23 cellular contexts compared by ENCODE assay signal in genomic region chr2:108220191-108220590, GRCh38. TPM values are rescaled to one million over a fixed set of nuclear protein-coding genes. Genes with fewer than 3 reads are reported as not detected.
DNase-seq lines count a peak whose midpoint lies in the region; ATAC-seq and TF ChIP-seq lines count a peak whose summit lies in the region.
"Had no signal": no experiment of that assay in that cellular context is flagged by ENCODE, and none has a peak within 500 bp of the region (broad histone marks: within the 10 kb centered on the region; RNA-seq: fewer than 3 reads in every experiment).

No MANE protein-coding gene starts in this region.

- no peak overlapping the region for H3K4me3 ChIP-seq in left ventricle myocardium inferior
- H3K4me3 ChIP-seq in LNCaP clone FGC (ENCODE audit: low read depth, low read length): no peak overlapping the region
- H3K4me3 ChIP-seq: BLaER1, HAP-1 had no signal

- no peaks in the 10 kb centered on the region for H3K36me3 Mint-ChIP-seq in activated CD8-positive, alpha-beta T cell treated with anti-CD3 and anti-CD28 coated beads, Interleukin-2, amount 10 ng/mL, durations not matched to agents 7 days and 5 days (ENCODE audit: low read depth)

- no peaks in the 10 kb centered on the region for H3K36me3 ChIP-seq in left ventricle myocardium inferior
- H3K36me3 ChIP-seq: BLaER1, HAP-1 had no signal

- H3K27ac ChIP-seq in left ventricle myocardium inferior (replicated peaks): peak overlapping the region; percentile 31
- H3K27ac ChIP-seq: BLaER1, KMS-11 had no signal

- no peak for TF ChIP-seq CTCF in left ventricle myocardium inferior (IDR thresholded peaks at IDR 0.05; ENCODE audit: borderline replicate concordance)
- TF ChIP-seq CTCF in LNCaP clone FGC (IDR thresholded peaks at IDR 0.05; ENCODE audit: control insufficient read depth, extremely low read depth, insufficient read depth): no peak
- no peak for TF ChIP-seq CTCF in GM13976 (IDR thresholded peaks at IDR 0.05; ENCODE audit: borderline replicate concordance, control extremely low read depth, extremely low read depth, insufficient read depth, missing control alignments)

- no peak overlapping the region for H3K4me3 Mint-ChIP-seq in activated CD8-positive, alpha-beta T cell treated with anti-CD3 and anti-CD28 coated beads, Interleukin-2, amount 10 ng/mL, durations not matched to agents 7 days and 5 days
- H3K4me3 Mint-ChIP-seq: CD4-positive, alpha-beta T cell; HFFc6 had no signal

- in situ Hi-C loops in GM13976 (cut with MboI; ENCODE audit: low sequenced_read_pairs, unreplicated experiment): no loop called here

- H3K27me3 Mint-ChIP-seq in activated CD8-positive, alpha-beta T cell treated with anti-CD3 and anti-CD28 coated beads, Interleukin-2, amount 10 ng/mL, durations not matched to agents 7 days and 5 days (ENCODE audit: low read depth): no peaks in the 10 kb centered on the region

- no peak overlapping the region for H3K27ac Mint-ChIP-seq in activated CD8-positive, alpha-beta T cell treated with anti-CD3 and anti-CD28 coated beads, Interleukin-2, amount 10 ng/mL, durations not matched to agents 7 days and 5 days
- H3K27ac Mint-ChIP-seq: CD4-positive, alpha-beta T cell had no signal

- peaks cover 7% of the 10 kb centered on the region for H3K9me3 Mint-ChIP-seq in activated CD8-positive, alpha-beta T cell treated with anti-CD3 and anti-CD28 coated beads, Interleukin-2, amount 10 ng/mL, durations not matched to agents 7 days and 5 days (ENCODE audit: insufficient read depth)

- peaks cover 17% of the 10 kb centered on the region for H3K4me1 ChIP-seq in left ventricle myocardium inferior
- H3K4me1 ChIP-seq: BLaER1, HAP-1 had no signal

- CTCF ChIA-PET in activated CD8-positive, alpha-beta T cell treated with anti-CD3 and anti-CD28 coated beads, Interleukin-2, amount 10 ng/mL, durations not matched to agents 7 days and 5 days (lab: Charles Lee): no interaction called here

- POLR2A ChIA-PET in activated CD8-positive, alpha-beta T cell treated with anti-CD3 and anti-CD28 coated beads, Interleukin-2, amount 10 ng/mL, durations not matched to agents 7 days and 5 days (lab: Charles Lee): no interaction called here

- no peaks in the 10 kb centered on the region for H3K27me3 ChIP-seq in left ventricle myocardium inferior (ENCODE audit: low read depth)
- H3K27me3 ChIP-seq: BLaER1 had no signal

- peaks cover 24% of the 10 kb centered on the region for H3K9me3 ChIP-seq in left ventricle myocardium inferior (replicated peaks)
- H3K9me3 ChIP-seq: HAP-1, SK-N-SH had no signal

- intact Hi-C loops in left ventricle myocardium inferior (cut with micrococcal nuclease) (no loop called here), Right ventricle myocardium superior (cut with DNase I) (no loop called here)

- ATAC-seq in Right ventricle myocardium superior (ENCODE audit: poor library complexity): no peak
- no peak for ATAC-seq in activated CD8-positive, alpha-beta T cell treated with anti-CD3 and anti-CD28 coated beads, Interleukin-2, amount 10 ng/mL, durations not matched to agents 7 days and 5 days
- ATAC-seq: Panc1 had no signal

- DNase-seq in left ventricle myocardium inferior (no peak), Right ventricle myocardium superior (no peak), LNCaP clone FGC (ENCODE audit: low read depth) (peak; percentile 67), myocyte (ENCODE audit: low read depth) (peak; percentile 94), T1000 (lab: John Stamatoyannopoulos, UW) (no peak), GM13976 (ENCODE audit: low spot score) (no peak)
- DNase-seq in activated CD8-positive, alpha-beta T cell treated with anti-CD3 and anti-CD28 coated beads, Interleukin-2, amount 10 ng/mL, durations not matched to agents 7 days and 5 days: no peak
- DNase-seq: CD4-positive, alpha-beta T cell; GOT3; HFFc6; NCI-H1417 treated with DMSO at 0.1 percent for 48 hours; NCI-H1694 treated with DMSO at 0.1 percent for 48 hours; NCI-H2227 treated with DMSO at 0.1 percent for 48 hours; NCI-H526 treated with DMSO at 0.1 percent for 48 hours; SIG-M5; SK-N-SH had no signal

- H3K4me1 Mint-ChIP-seq in activated CD8-positive, alpha-beta T cell treated with anti-CD3 and anti-CD28 coated beads, Interleukin-2, amount 10 ng/mL, durations not matched to agents 7 days and 5 days (ENCODE audit: low read depth): no peaks in the 10 kb centered on the region

RNA-seq across cellular contexts. Expression of gene SULT1C3, which starts 19.6 kb away (rescaled TPM):
- total RNA-seq in left ventricle myocardium inferior: not detected
- total RNA-seq in Right ventricle myocardium superior: not detected
- total RNA-seq in myocyte: not detected in 2 replicates
- not detected for polyA plus RNA-seq in myocyte (2012)
- total RNA-seq in activated CD8-positive, alpha-beta T cell treated with anti-CD3 and anti-CD28 coated beads, Interleukin-2, amount 10 ng/mL, durations not matched to agents 7 days and 5 days: not detected
- total RNA-seq: CD4-positive, alpha-beta T cell; HFFc6; NCI-H460; OCI-LY7 had no signal
- polyA plus RNA-seq: AG04450, SK-N-SH had no signal

Comparison
In these comparisons a context has a peak if more than half of its experiments do, and no peak if none do; other contexts are left out.
1. DNase-seq: peak in LNCaP clone FGC (single experiment) and myocyte (single experiment); none in left ventricle myocardium inferior (single experiment), Right ventricle myocardium superior (single experiment), T1000 (single experiment), GM13976 (single experiment) and activated CD8-positive, alpha-beta T cell treated with anti-CD3 and anti-CD28 coated beads, Interleukin-2, amount 10 ng/mL, durations not matched to agents 7 days and 5 days (single experiment).